18 cellular contexts compared by ENCODE assay signal in the genomic region with DNA sequence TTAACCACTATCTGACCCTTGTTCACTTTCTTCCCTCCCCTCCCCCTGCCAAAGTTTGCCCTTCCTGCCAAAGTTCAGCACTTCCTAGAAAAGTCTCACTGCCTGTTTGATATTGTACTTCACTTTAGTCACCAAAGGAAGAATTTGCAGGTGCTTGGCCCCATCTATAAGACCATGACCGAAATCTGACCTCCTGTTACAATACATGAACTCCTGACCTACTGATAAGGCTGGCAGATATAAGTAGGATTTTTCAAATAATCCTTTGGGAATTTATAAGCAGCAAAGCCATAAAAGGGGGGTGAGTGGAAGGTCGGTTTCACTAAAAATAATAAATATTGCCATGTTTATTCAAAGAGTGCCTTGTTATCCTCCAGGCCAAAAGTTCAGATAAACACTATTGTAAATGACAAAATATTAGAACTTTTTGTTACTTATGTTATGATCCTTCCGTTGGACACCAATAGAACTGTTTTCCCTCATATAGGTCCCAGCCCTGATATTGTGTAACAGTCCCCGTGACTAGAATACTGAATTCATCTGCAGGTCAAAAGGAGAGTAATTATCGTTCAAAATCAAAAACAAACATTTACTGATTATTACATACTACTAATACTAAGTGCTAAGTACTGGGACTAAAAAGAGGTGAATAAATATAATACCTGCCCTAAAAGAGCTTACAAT.
"Had no signal": no experiment of that assay in that cellular context is flagged by ENCODE, and none has a peak within 500 bp of the region (broad histone marks: within the 10 kb centered on the region; RNA-seq: fewer than 3 reads in every experiment).

No MANE protein-coding gene starts in this region.

- H3K4me1 ChIP-seq: breast epithelium, gastrocnemius medialis, prostate gland, spleen, testis had no signal

- H3K27ac ChIP-seq: breast epithelium, epithelial cell of prostate, left ventricle myocardium inferior, prostate gland, spleen, testis had no signal

- H3K4me1 Mint-ChIP-seq: activated CD4-positive, alpha-beta T cell treated with anti-CD3 and anti-CD28 coated beads, Interleukin-2, amount 10 ng/mL, durations not matched to agents 7 days and 5 days; stimulated activated naive CD8-positive, alpha-beta T cell treated with anti-CD3 and anti-CD28 coated beads, Interleukin-15, amount 100 ng/mL, for 72 hours had no signal

- H3K27me3 ChIP-seq: breast epithelium, gastrocnemius medialis, spleen, testis had no signal

- H3K27ac Mint-ChIP-seq: activated CD4-positive, alpha-beta T cell treated with anti-CD3 and anti-CD28 coated beads, Interleukin-2, amount 10 ng/mL, durations not matched to agents 7 days and 5 days; dendritic cell treated with granulocyte-macrophage colony-stimulating factor and Interleukin-4, amounts not matched to agents 40 ng/mL and 50 ng/mL, for 4 days; effector memory CD8-positive, alpha-beta T cell; nephron; stimulated activated naive CD8-positive, alpha-beta T cell treated with anti-CD3 and anti-CD28 coated beads, Interleukin-15, amount 100 ng/mL, for 72 hours had no signal

- H3K9me3 Mint-ChIP-seq: activated CD4-positive, alpha-beta T cell treated with anti-CD3 and anti-CD28 coated beads, Interleukin-2, amount 10 ng/mL, durations not matched to agents 7 days and 5 days; dendritic cell treated with granulocyte-macrophage colony-stimulating factor and Interleukin-4, amounts not matched to agents 40 ng/mL and 50 ng/mL, for 4 days; effector memory CD8-positive, alpha-beta T cell; nephron; stimulated activated naive CD8-positive, alpha-beta T cell treated with anti-CD3 and anti-CD28 coated beads, Interleukin-15, amount 100 ng/mL, for 72 hours had no signal

- H3K36me3 ChIP-seq: breast epithelium, gastrocnemius medialis, left ventricle myocardium inferior, prostate gland, spleen had no signal

- H3K4me3 ChIP-seq: breast epithelium, gastrocnemius medialis, left ventricle myocardium inferior, prostate gland, spleen, testis had no signal

- DNase-seq: activated CD4-positive, alpha-beta T cell treated with anti-CD3 and anti-CD28 coated beads, Interleukin-2, amount 10 ng/mL, durations not matched to agents 7 days and 5 days; activated naive CD4-positive, alpha-beta T cell treated with Interleukin-2 at 50 U/mL for 16 hours; aorta; effector memory CD8-positive, alpha-beta T cell; gastrocnemius medialis; left ventricle myocardium inferior; mesendoderm; occipital lobe; spleen; stimulated activated naive CD8-positive, alpha-beta T cell treated with anti-CD3 and anti-CD28 coated beads, Interleukin-15, amount 100 ng/mL, for 72 hours; T-helper 2 cell; testis had no signal

- H3K9me3 ChIP-seq: breast epithelium, gastrocnemius medialis, left ventricle myocardium inferior, prostate gland, testis had no signal

- H3K4me3 Mint-ChIP-seq: activated CD4-positive, alpha-beta T cell treated with anti-CD3 and anti-CD28 coated beads, Interleukin-2, amount 10 ng/mL, durations not matched to agents 7 days and 5 days; dendritic cell treated with granulocyte-macrophage colony-stimulating factor and Interleukin-4, amounts not matched to agents 40 ng/mL and 50 ng/mL, for 4 days; effector memory CD8-positive, alpha-beta T cell; nephron; stimulated activated naive CD8-positive, alpha-beta T cell treated with anti-CD3 and anti-CD28 coated beads, Interleukin-15, amount 100 ng/mL, for 72 hours had no signal

- ATAC-seq: effector memory CD8-positive, alpha-beta T cell; gastrocnemius medialis; sciatic nerve; stimulated activated naive CD8-positive, alpha-beta T cell treated with anti-CD3 and anti-CD28 coated beads, Interleukin-15, amount 100 ng/mL, for 72 hours had no signal

- H3K27me3 Mint-ChIP-seq: activated CD4-positive, alpha-beta T cell treated with anti-CD3 and anti-CD28 coated beads, Interleukin-2, amount 10 ng/mL, durations not matched to agents 7 days and 5 days; dendritic cell treated with granulocyte-macrophage colony-stimulating factor and Interleukin-4, amounts not matched to agents 40 ng/mL and 50 ng/mL, for 4 days; effector memory CD8-positive, alpha-beta T cell; stimulated activated naive CD8-positive, alpha-beta T cell treated with anti-CD3 and anti-CD28 coated beads, Interleukin-15, amount 100 ng/mL, for 72 hours had no signal
